8 cellular contexts compared by ENCODE assay signal in genomic region chr13:113057559-113057958, GRCh38. TPM values are rescaled to one million over a fixed set of nuclear protein-coding genes. Genes with fewer than 3 reads are reported as not detected.
"Had no signal": no experiment of that assay in that cellular context is flagged by ENCODE, and none has a peak within 500 bp of the region (broad histone marks: within the 10 kb centered on the region; RNA-seq: fewer than 3 reads in every experiment).

No MANE protein-coding gene starts in this region.

RNA-seq across cellular contexts. Expression of gene F7, which starts 48.0 kb away (rescaled TPM):
- total RNA-seq: activated B cell treated with CpG ODN at 0.5 μM for 24 hours; activated CD4-positive, alpha-beta T cell treated with anti-CD3 and anti-CD28 coated beads, Interleukin-2, amount 10 ng/mL, durations not matched to agents 24 days and 14 days; activated naive CD4-positive, alpha-beta T cell treated with anti-CD3 and anti-CD28 coated beads, Interleukin-2, amount 50 U/mL, for 72 hours; activated T-cell treated with anti-CD3 and anti-CD28 coated beads, Interleukin-2, amount 50 U/mL, for 72 hours; activated T-helper 1 cell treated with anti-CD3 and anti-CD28 coated beads, Interleukin-12 subunit alpha, Interleukin-12 subunit beta, Interleukin-2, Interleukin-4 antibody, amounts not matched to agents 30 ng/mL and 10 ng/mL and 1 ng/mL, durations not matched to agents 14 hours and 24 hours and 36 hours; astrocyte; body of pancreas had no signal
- polyA plus RNA-seq: cardiac muscle cell had no signal
